1 cellular context compared by ENCODE assay signal in genomic region chr13:66994498-66995365, GRCh38.
TF ChIP-seq lines count a peak whose summit lies in the region.

No MANE protein-coding gene starts in this region.

TF ChIP-seq in H1, 55 proteins besides CTCF, POLR2A, EP300 and RAD21:
- TF ChIP-seq ASH2L (IDR thresholded peaks at IDR 0.05; ENCODE audit: low read length) (no peak), HDAC2 (IDR thresholded peaks at IDR 0.05; ENCODE audit: borderline replicate concordance in 1 of 2, low read depth in 2 of 2, low read length in 2 of 2) (no peak), SRF (IDR thresholded peaks at IDR 0.05; ENCODE audit: low read depth, low read length) (no peak), HDAC6 (IDR thresholded peaks at IDR 0.05; ENCODE audit: low read depth, low read length) (no peak), BACH1 (IDR thresholded peaks at IDR 0.05; ENCODE audit: low read length) (no peak), SIX5 (IDR thresholded peaks at IDR 0.05; ENCODE audit: low read depth, low read length) (no peak), BCL11A (IDR thresholded peaks at IDR 0.05; ENCODE audit: low read depth in 2 of 2, low read length in 2 of 2) (no peak), NANOG (IDR thresholded peaks at IDR 0.05; ENCODE audit: insufficient read depth, low read depth, low read length, poor library complexity, severe bottlenecking) (no peak), SAP30 (IDR thresholded peaks at IDR 0.05; ENCODE audit: insufficient read depth, insufficient replicate concordance, low read length) (no peak), CHD1 (IDR thresholded peaks at IDR 0.05; ENCODE audit: low read depth, low read length) (no peak), CREB1 (IDR thresholded peaks at IDR 0.05) (no peak), SP2 (IDR thresholded peaks at IDR 0.05; ENCODE audit: low read length) (no peak), SUZ12 (IDR thresholded peaks at IDR 0.05; ENCODE audit: low read length) (no peak), POLR2AphosphoS5 (IDR thresholded peaks at IDR 0.05; ENCODE audit: low read depth, low read length) (no peak), EZH2 (IDR thresholded peaks at IDR 0.05; ENCODE audit: low read depth, low read length, severe bottlenecking) (no peak)
- TF ChIP-seq, protein P1, sequence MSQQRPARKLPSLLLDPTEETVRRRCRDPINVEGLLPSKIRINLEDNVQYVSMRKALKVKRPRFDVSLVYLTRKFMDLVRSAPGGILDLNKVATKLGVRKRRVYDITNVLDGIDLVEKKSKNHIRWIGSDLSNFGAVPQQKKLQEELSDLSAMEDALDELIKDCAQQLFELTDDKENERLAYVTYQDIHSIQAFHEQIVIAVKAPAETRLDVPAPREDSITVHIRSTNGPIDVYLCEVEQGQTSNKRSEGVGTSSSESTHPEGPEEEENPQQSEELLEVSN (IDR thresholded peaks at IDR 0.05), result no peak
- TF ChIP-seq, protein P2, sequence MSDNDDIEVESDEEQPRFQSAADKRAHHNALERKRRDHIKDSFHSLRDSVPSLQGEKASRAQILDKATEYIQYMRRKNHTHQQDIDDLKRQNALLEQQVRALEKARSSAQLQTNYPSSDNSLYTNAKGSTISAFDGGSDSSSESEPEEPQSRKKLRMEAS (IDR thresholded peaks at IDR 0.05), result no peak
TF ChIP-seq in H1: peak in this region for 0.
